In the genomic region with DNA sequence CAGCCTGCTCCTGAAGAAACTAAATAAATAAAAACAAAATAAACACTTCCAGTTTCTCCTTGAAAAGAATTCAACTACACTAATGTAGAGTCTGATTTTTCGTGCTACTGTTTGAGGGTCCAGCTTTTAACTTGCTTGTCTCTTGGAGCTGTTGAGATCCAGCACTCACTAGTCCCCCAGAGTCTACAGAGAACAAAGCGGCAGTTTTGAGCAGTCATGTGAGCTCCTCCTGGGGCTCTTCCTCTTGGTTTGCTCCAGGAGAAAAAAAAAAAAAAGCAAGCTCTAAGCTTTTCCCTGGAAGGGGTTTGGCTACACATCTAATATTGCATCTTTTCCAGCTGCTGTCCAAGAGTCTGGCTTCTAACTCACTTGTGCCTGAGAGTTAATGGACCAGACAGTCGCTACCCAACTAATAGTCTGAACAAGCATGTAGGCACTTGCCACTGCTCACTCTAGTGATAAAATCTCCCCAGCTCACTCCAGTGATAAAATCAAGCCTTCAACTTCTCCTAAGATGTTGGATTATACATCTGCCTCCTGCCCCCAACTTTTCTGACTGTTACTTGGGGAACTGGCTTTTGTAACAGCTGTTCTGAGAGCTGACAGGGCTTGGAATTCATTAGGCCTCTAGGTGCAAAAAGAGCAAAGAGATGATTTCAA, we compare ENCODE assay signal across 17 cellular contexts.
"Had no signal": no experiment of that assay in that cellular context is flagged by ENCODE, and none has a peak within 500 bp of the region (broad histone marks: within the 10 kb centered on the region; RNA-seq: fewer than 3 reads in every experiment).

No MANE protein-coding gene starts in this region.

- DNase-seq: activated CD4-positive, alpha-beta T cell treated with anti-CD3 and anti-CD28 coated beads, Interleukin-2, amount 50 U/mL, for 48 hours; activated effector memory CD4-positive, alpha-beta T cell treated with Interleukin-2 at 50 U/mL for 16 hours; activated naive CD4-positive, alpha-beta T cell treated with anti-CD3 and anti-CD28 coated beads, Interleukin-2, amount 50 U/mL, for 16 hours; activated T-cell treated with anti-CD3 and anti-CD28 coated beads, Interleukin-2, amount 50 U/mL, for 4 hours; adrenal gland; erythroblast; left lung; right lobe of liver; T-helper 17 cell; WERI-Rb-1 had no signal

- ATAC-seq: activated T-cell treated with anti-CD3 and anti-CD28 coated beads, Interleukin-2, amount 50 U/mL, for 4 hours; gastroesophageal sphincter; left lung; right lobe of liver; T-helper 17 cell had no signal

- H3K4me3 ChIP-seq: adrenal gland, cardiac muscle cell, gastroesophageal sphincter, left lung, right lobe of liver, suprapubic skin had no signal

- H3K27me3 ChIP-seq: adrenal gland, cardiac muscle cell, gastroesophageal sphincter, left lung, right lobe of liver, suprapubic skin had no signal

- H3K4me1 Mint-ChIP-seq: T-helper 17 cell had no signal

- H3K4me1 ChIP-seq: adrenal gland, gastroesophageal sphincter, left lung, right lobe of liver, suprapubic skin had no signal

- H3K27ac Mint-ChIP-seq: natural killer cell treated with Interleukin-12 subunit alpha and Interleukin-12 subunit beta and Interleukin-15 and Interleukin-18, amount 100 ng/mL, for 72 hours; progenitor cell of endocrine pancreas; stimulated activated naive CD8-positive, alpha-beta T cell treated with anti-CD3 and anti-CD28 coated beads, Interleukin-15, Interleukin-2, amounts not matched to agents 100 ng/mL and 50 ng/mL, for 24 hours; T-helper 17 cell; type B pancreatic cell had no signal

- H3K27ac ChIP-seq: adrenal gland, cardiac muscle cell, gastroesophageal sphincter, left lung, right lobe of liver, suprapubic skin, WERI-Rb-1 had no signal

- H3K27me3 Mint-ChIP-seq: natural killer cell treated with Interleukin-12 subunit alpha and Interleukin-12 subunit beta and Interleukin-15 and Interleukin-18, amount 100 ng/mL, for 72 hours; progenitor cell of endocrine pancreas; stimulated activated naive CD8-positive, alpha-beta T cell treated with anti-CD3 and anti-CD28 coated beads, Interleukin-15, Interleukin-2, amounts not matched to agents 100 ng/mL and 50 ng/mL, for 24 hours; T-helper 17 cell; type B pancreatic cell had no signal

- H3K36me3 ChIP-seq: adrenal gland, cardiac muscle cell, gastroesophageal sphincter, left lung, right lobe of liver, suprapubic skin, WERI-Rb-1 had no signal

- H3K36me3 Mint-ChIP-seq: type B pancreatic cell had no signal

- H3K9me3 ChIP-seq: adrenal gland, right lobe of liver, suprapubic skin had no signal

- H3K4me3 Mint-ChIP-seq: activated T-cell treated with anti-CD3 and anti-CD28 coated beads, Interleukin-2, amount 50 U/mL, for 4 hours; natural killer cell treated with Interleukin-12 subunit alpha and Interleukin-12 subunit beta and Interleukin-15 and Interleukin-18, amount 100 ng/mL, for 72 hours; stimulated activated naive CD8-positive, alpha-beta T cell treated with anti-CD3 and anti-CD28 coated beads, Interleukin-15, Interleukin-2, amounts not matched to agents 100 ng/mL and 50 ng/mL, for 24 hours; T-helper 17 cell; type B pancreatic cell had no signal
